Comparison of ENCODE assay signal across 12 cellular contexts in genomic region chr21:25509862-25510261, GRCh38.
A peak's percentile ranks its signal among the peaks of the same experiment; 100 is the strongest.
DNase-seq lines count a peak whose midpoint lies in the region; ATAC-seq and TF ChIP-seq lines count a peak whose summit lies in the region.
"Had no signal": no experiment of that assay in that cellular context is flagged by ENCODE, and none has a peak within 500 bp of the region (broad histone marks: within the 10 kb centered on the region; RNA-seq: fewer than 3 reads in every experiment).

No MANE protein-coding gene starts in this region.

- H3K9me3 ChIP-seq in body of pancreas (no peaks in the 10 kb centered on the region), OCI-LY7 (ENCODE audit: low read length) (no peaks in the 10 kb centered on the region)
- H3K9me3 ChIP-seq: BLaER1, MG63 had no signal

- H3K27ac ChIP-seq in body of pancreas (no peak overlapping the region), OCI-LY7 (ENCODE audit: low read depth, low read length, poor library complexity, severe bottlenecking) (no peak overlapping the region)
- H3K27ac ChIP-seq: BLaER1 had no signal

- H3K4me2 ChIP-seq in OCI-LY7 (ENCODE audit: low read length) = no peak overlapping the region
- H3K4me2 ChIP-seq: BLaER1 had no signal

- POLR2A ChIA-PET in GM10248 (lab: Yijun Ruan, JAX) = no interaction called here
- POLR2A ChIA-PET in OCI-LY7 (lab: Charles Lee) = no interaction called here

- BruUV-seq in OCI-LY7 (replicated peaks; lab: Mats Ljungman, UMichigan) = no TSS peak

- intact Hi-C loops in body of pancreas (cut with DNase I) = no loop called here
- intact Hi-C loops in OCI-LY7 (cut with micrococcal nuclease; ENCODE audit: unreplicated experiment) = no loop called here

- DNase-seq in GM10248 (ENCODE audit: extremely low spot score) (peak; percentile 32), OCI-M1 (lab: John Stamatoyannopoulos, UW) (peak; percentile 25), NAMALWA (ENCODE audit: low spot score) (no peak), body of pancreas (no peak), OCI-LY7 (ENCODE audit: low spot score) (no peak)
- DNase-seq: kidney, MG63, NCI-H774 had no signal

- no peaks in the 10 kb centered on the region for H3K79me2 ChIP-seq in OCI-LY7 (ENCODE audit: insufficient read depth, low read depth, low read length)

- 46% methylated on average over 2 of the region's 2 CpGs for WGBS in body of pancreas, 2 donors

- H3K4me1 ChIP-seq in body of pancreas (no peaks in the 10 kb centered on the region), OCI-LY7 (ENCODE audit: insufficient read depth, low read length, poor library complexity, severe bottlenecking) (no peaks in the 10 kb centered on the region)
- H3K4me1 ChIP-seq: BLaER1 had no signal

- H2AFZ ChIP-seq in OCI-LY7 (ENCODE audit: low read length) = no peak overlapping the region

- no peak for TF ChIP-seq POLR2A in body of pancreas (IDR thresholded peaks at IDR 0.05)

- no peaks in the 10 kb centered on the region for H4K20me1 ChIP-seq in OCI-LY7 (ENCODE audit: insufficient read depth, low read length)
- H4K20me1 ChIP-seq: BLaER1 had no signal

- ATAC-seq in GM18868 (IDR thresholded peaks at IDR 0.05; ENCODE audit: unreplicated experiment) (peak; percentile 54), HG02610 (IDR thresholded peaks at IDR 0.05; ENCODE audit: unreplicated experiment) (peak; percentile 74), body of pancreas (no peak), HG03045 (IDR thresholded peaks at IDR 0.05; ENCODE audit: unreplicated experiment) (no peak)

- H3K27me3 ChIP-seq in body of pancreas = no peaks in the 10 kb centered on the region
- H3K27me3 ChIP-seq: BLaER1, MG63 had no signal

- H3K9me2 ChIP-seq in OCI-LY7 (ENCODE audit: insufficient read depth, low read length) = no peaks in the 10 kb centered on the region

- no peak overlapping the region for H3K4me3 ChIP-seq in body of pancreas
- no peak overlapping the region for H3K4me3 ChIP-seq in OCI-LY7 (ENCODE audit: low read depth, low read length, poor library complexity, severe bottlenecking)
- H3K4me3 ChIP-seq: BLaER1, MG63 had no signal

- CTCF ChIA-PET in GM10248 (lab: Yijun Ruan, JAX) (interaction anchor here (1.0 kb wide), 1 partner anchor 10 kb away, joined by 4 read pairs; no protein-coding TSS in a partner anchor), OCI-LY7 (lab: Charles Lee; ENCODE audit: unreplicated experiment) (no interaction called here)

- H3K36me3 ChIP-seq in body of pancreas (replicated peaks in 1 of 2; ENCODE audit: insufficient read depth in 1 of 2, low read depth in 2 of 2) (no peaks in the 10 kb centered on the region), OCI-LY7 (ENCODE audit: insufficient read depth, low read length) (no peaks in the 10 kb centered on the region)
- H3K36me3 ChIP-seq: BLaER1, MG63 had no signal

- no peak for TF ChIP-seq CTCF in GM10248 (IDR thresholded peaks at IDR 0.05; ENCODE audit: control extremely low read depth, extremely low read depth, low read depth, missing control alignments)
- no peak for TF ChIP-seq CTCF in body of pancreas (IDR thresholded peaks at IDR 0.05)
- no peak for TF ChIP-seq CTCF in OCI-LY7 (conservative IDR thresholded peaks at IDR 0.05; ENCODE audit: low read length)

Comparison
In these comparisons a context has a peak if more than half of its experiments do, and no peak if none do; other contexts are left out.
1. DNase-seq: peak in GM10248 (single experiment) and OCI-M1 (single experiment); none in NAMALWA (single experiment), body of pancreas (0 of 4) and OCI-LY7 (single experiment).
2. ATAC-seq: peak in GM18868 (single experiment) and HG02610 (single experiment); none in body of pancreas (single experiment) and HG03045 (single experiment).